Comparison of ENCODE assay signal across 20 cellular contexts in the genomic region with DNA sequence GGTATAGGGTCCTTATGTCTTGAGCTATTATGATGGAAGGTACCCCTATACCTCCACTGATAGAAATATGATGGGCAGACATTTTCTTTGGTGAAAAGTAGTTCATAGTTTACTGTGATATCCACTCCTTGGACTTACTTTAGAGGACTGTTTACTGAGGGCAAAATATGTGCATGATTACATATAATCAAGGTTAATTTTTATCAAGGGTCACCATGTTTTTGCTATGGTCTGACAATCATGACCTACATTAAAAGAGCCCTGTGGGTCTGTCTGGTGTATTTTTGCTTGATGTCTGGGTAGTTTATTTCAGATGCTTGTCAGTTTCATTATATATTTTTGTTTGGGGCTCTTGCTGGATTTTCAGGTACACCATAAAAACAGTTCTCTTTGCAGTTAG. TPM values are rescaled to one million over a fixed set of nuclear protein-coding genes. Genes with fewer than 3 reads are reported as not detected.
DNase-seq lines count a peak whose midpoint lies in the region; ATAC-seq and TF ChIP-seq lines count a peak whose summit lies in the region.
"Had no signal": no experiment of that assay in that cellular context is flagged by ENCODE, and none has a peak within 500 bp of the region (broad histone marks: within the 10 kb centered on the region; RNA-seq: fewer than 3 reads in every experiment).

No MANE protein-coding gene starts in this region.

- H3K27ac ChIP-seq in KOPT-K1 (ENCODE audit: low read depth, low read length, poor library complexity, severe bottlenecking), result peak overlapping the region; percentile 76
- H3K27ac ChIP-seq: BLaER1 had no signal

- H3K9me3 Mint-ChIP-seq in glutamatergic neuron (ENCODE audit: unreplicated experiment) (no peaks in the 10 kb centered on the region), progenitor cell of endocrine pancreas (ENCODE audit: low read depth) (no peaks in the 10 kb centered on the region)
- H3K9me3 Mint-ChIP-seq: CD4-positive, alpha-beta T cell had no signal

- no peak overlapping the region for H3K4me3 Mint-ChIP-seq in glutamatergic neuron (ENCODE audit: unreplicated experiment)
- H3K4me3 Mint-ChIP-seq in progenitor cell of endocrine pancreas (ENCODE audit: low read depth), result no peak overlapping the region
- H3K4me3 Mint-ChIP-seq: CD4-positive, alpha-beta T cell had no signal

- H3K27ac Mint-ChIP-seq in glutamatergic neuron (ENCODE audit: unreplicated experiment), result peak overlapping the region; percentile 69
- peak overlapping the region; percentile 83 for H3K27ac Mint-ChIP-seq in progenitor cell of endocrine pancreas
- H3K27ac Mint-ChIP-seq: CD4-positive, alpha-beta T cell had no signal

- DNase-seq in OCI-M1 (lab: John Stamatoyannopoulos, UW) (peak; percentile 35), glutamatergic neuron (no peak), progenitor cell of endocrine pancreas (ENCODE audit: low spot score, unreplicated experiment) (no peak), NCI-H345 treated with DMSO at 0.1 percent for 48 hours (lab: John Stamatoyannopoulos, UW; ENCODE audit: unreplicated experiment) (no peak), amniotic stem cell (lab: John Stamatoyannopoulos, UW) (no peak)
- DNase-seq: ACHN; Caco-2; CD4-positive, alpha-beta T cell; DMS 273 treated with DMSO at 0.1 percent for 48 hours; GOT3; HCEC 1CT; MM.1S; NCI-H1048; NCI-H146; NCI-H2029; NCI-H226; Right ventricle myocardium superior had no signal

- TF ChIP-seq CTCF in glutamatergic neuron (IDR thresholded peaks at IDR 0.05; ENCODE audit: partially characterized antibody, unreplicated experiment) (no peak), progenitor cell of endocrine pancreas (IDR thresholded peaks at IDR 0.05; ENCODE audit: unreplicated experiment) (no peak)

- H3K9me3 ChIP-seq in KOPT-K1 (ENCODE audit: insufficient read depth, low read length, poor library complexity, severe bottlenecking), result no peaks in the 10 kb centered on the region
- H3K9me3 ChIP-seq: BLaER1, Caco-2 had no signal

- no peak for ATAC-seq in HG02852 (IDR thresholded peaks at IDR 0.05; ENCODE audit: unreplicated experiment)

- peaks cover 13% of the 10 kb centered on the region for H3K36me3 ChIP-seq in KOPT-K1 (ENCODE audit: insufficient read depth, low read length)

- peaks cover 50% of the 10 kb centered on the region for H3K4me1 Mint-ChIP-seq in glutamatergic neuron (ENCODE audit: low read depth, unreplicated experiment)
- H3K4me1 Mint-ChIP-seq in progenitor cell of endocrine pancreas (ENCODE audit: low read depth), result peaks cover 67% of the 10 kb centered on the region

- H3K36me3 Mint-ChIP-seq in glutamatergic neuron (ENCODE audit: unreplicated experiment) (no peaks in the 10 kb centered on the region), progenitor cell of endocrine pancreas (ENCODE audit: insufficient read depth) (peaks cover 11% of the 10 kb centered on the region)

- H3K27me3 Mint-ChIP-seq in glutamatergic neuron (ENCODE audit: unreplicated experiment) (peaks cover 2% of the 10 kb centered on the region), progenitor cell of endocrine pancreas (no peaks in the 10 kb centered on the region)
- H3K27me3 Mint-ChIP-seq: CD4-positive, alpha-beta T cell had no signal

RNA-seq across cellular contexts. Expression of gene CDKAL1, which starts 40.1 kb away (rescaled TPM):
- total RNA-seq in glutamatergic neuron (ENCODE audit: unreplicated experiment), result 24.8 TPM
- 33.2 and 34.3 TPM in 2 replicates for total RNA-seq in progenitor cell of endocrine pancreas
